ENCODE assay signal across 5 cellular contexts in the genomic region with DNA sequence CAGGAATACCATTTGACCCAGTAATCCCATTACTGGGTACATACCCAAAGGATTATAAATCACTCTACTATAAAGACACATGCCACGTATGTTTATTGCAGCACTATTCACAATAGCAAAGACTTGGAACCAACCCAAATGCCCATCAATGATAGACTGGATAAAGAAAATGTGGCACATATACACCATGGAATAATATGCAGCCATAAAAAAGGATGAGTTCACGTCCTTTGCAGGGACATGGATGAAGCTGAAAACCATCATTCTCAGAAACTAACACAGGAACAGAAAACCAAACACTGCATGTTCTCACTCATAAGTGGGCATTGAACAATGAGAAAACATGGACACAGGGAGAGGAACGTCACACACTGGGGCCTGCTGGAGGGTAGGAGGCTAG.
DNase-seq lines count a peak whose midpoint lies in the region; ATAC-seq and TF ChIP-seq lines count a peak whose summit lies in the region.
"Not testable (repeated sequence)": the region's sequence is repeated elsewhere in the genome, so short reads cannot be mapped to it uniquely, and the experiment has no call there.

No MANE protein-coding gene starts in this region.

- DNase-seq in GM23338 (ENCODE audit: low spot score); WTC11 (ENCODE audit: low spot score): not testable (repeated sequence)

- H2AFZ ChIP-seq in GM23338 = not testable (repeated sequence)

- H3K36me3 ChIP-seq in GM23338 (ENCODE audit: insufficient read depth); HEK293 (ENCODE audit: control insufficient read depth in 2 of 2, insufficient read depth in 1 of 2, low read length in 2 of 2): not testable (repeated sequence)
- peaks cover 29% of the 10 kb centered on the region for H3K36me3 ChIP-seq in HUES6 (ENCODE audit: control insufficient read depth, insufficient read depth, low read length)
- peaks cover 14% of the 10 kb centered on the region for H3K36me3 ChIP-seq in iPS-18a (ENCODE audit: control insufficient read depth, low read depth, low read length)

- POLR2A ChIA-PET in HEK293 (lab: Yijun Ruan, JAX); WTC11 (lab: Charles Lee): not testable (repeated sequence)

- H3K9me2 ChIP-seq in GM23338 (ENCODE audit: insufficient read depth) = not testable (repeated sequence)

- peaks cover 54% of the 10 kb centered on the region for H3K79me2 ChIP-seq in GM23338 (replicated peaks; ENCODE audit: insufficient read depth)

- peak overlapping the region; percentile 22 for H3K9ac ChIP-seq in HUES6 (ENCODE audit: low read length)
- not testable (repeated sequence) for H3K9ac ChIP-seq in iPS-18a (ENCODE audit: low read length)

- H3K4me1 ChIP-seq in GM23338 (ENCODE audit: insufficient read depth) (peaks cover 37% of the 10 kb centered on the region), HUES6 (ENCODE audit: control insufficient read depth, insufficient read depth, low read length) (peaks cover 42% of the 10 kb centered on the region), iPS-18a (ENCODE audit: control insufficient read depth, low read depth, low read length) (peaks cover 42% of the 10 kb centered on the region)
- H3K4me1 ChIP-seq in HEK293 (ENCODE audit: control insufficient read depth, insufficient read depth, low read length) = not testable (repeated sequence)

- H3K4me3 ChIP-seq in GM23338; HEK293 (ENCODE audit: low read depth, low read length); HUES6 (ENCODE audit: low read depth, low read length): not testable (repeated sequence)
- H3K4me3 ChIP-seq in iPS-18a (ENCODE audit: low read length) = peak overlapping the region; percentile 91

- H3K4me1 Mint-ChIP-seq in GM23338 (peaks cover 37% of the 10 kb centered on the region), WTC11 (peaks cover 68% of the 10 kb centered on the region)

- H3K27me3 Mint-ChIP-seq in GM23338 (ENCODE audit: insufficient read depth, low read depth, poor library complexity) = peaks cover 17% of the 10 kb centered on the region
- H3K27me3 Mint-ChIP-seq in WTC11 (ENCODE audit: low read depth) = not testable (repeated sequence)

- ATAC-seq in GM23338, WTC11: not testable (repeated sequence)

- CTCF ChIA-PET in HEK293 (lab: Yijun Ruan, JAX); WTC11 (lab: Charles Lee): not testable (repeated sequence)

- not testable (repeated sequence) for H3K4me2 ChIP-seq in GM23338

- H3K27ac Mint-ChIP-seq in GM23338 (peak overlapping the region; percentile 79; the same call in 1 of the 2 replicates), WTC11 (peak overlapping the region; percentile 75)

- not testable (repeated sequence) for H3F3A ChIP-seq in GM23338 (replicated peaks; ENCODE audit: low read depth)

- not testable (repeated sequence) for H4K20me1 ChIP-seq in GM23338 (replicated peaks; ENCODE audit: insufficient read depth)

- peaks cover 62% of the 10 kb centered on the region for H3K36me3 Mint-ChIP-seq in GM23338 (ENCODE audit: low read depth)
- peaks cover 55% of the 10 kb centered on the region for H3K36me3 Mint-ChIP-seq in WTC11

- H3K9me3 Mint-ChIP-seq in GM23338 (peaks cover 45% of the 10 kb centered on the region), WTC11 (peaks cover 25% of the 10 kb centered on the region)

- H3K9me3 ChIP-seq in HEK293 (ENCODE audit: control insufficient read depth, insufficient read depth, low read depth, low read length); HUES6 (ENCODE audit: control insufficient read depth, insufficient read depth, low read depth, low read length); iPS-18a (ENCODE audit: control insufficient read depth, low read depth, low read length): not testable (repeated sequence)

- H3K27me3 ChIP-seq in GM23338 (ENCODE audit: insufficient read depth); HUES6 (ENCODE audit: control insufficient read depth, insufficient read depth, low read length); iPS-18a (ENCODE audit: control insufficient read depth, insufficient read depth, low read length): not testable (repeated sequence)

- TF ChIP-seq CTCF in GM23338 (conservative IDR thresholded peaks at IDR 0.05; ENCODE audit: low read depth in 2 of 2); HEK293 (tag by site-specific recombination; IDR thresholded peaks at IDR 0.05); WTC11 (IDR thresholded peaks at IDR 0.05): not testable (repeated sequence)

- not testable (repeated sequence) for H3K4me3 Mint-ChIP-seq in GM23338, WTC11

- peak overlapping the region; percentile 90 for H3K27ac ChIP-seq in GM23338 (ENCODE audit: low read depth)
- not testable (repeated sequence) for H3K27ac ChIP-seq in HEK293 (ENCODE audit: extremely low read depth, low read depth, low read length); HUES6 (ENCODE audit: low read depth, low read length); iPS-18a (ENCODE audit: low read length)

TF ChIP-seq in HEK293, 187 proteins besides CTCF, POLR2A, EP300 and RAD21:
- TF ChIP-seq, protein P1, sequence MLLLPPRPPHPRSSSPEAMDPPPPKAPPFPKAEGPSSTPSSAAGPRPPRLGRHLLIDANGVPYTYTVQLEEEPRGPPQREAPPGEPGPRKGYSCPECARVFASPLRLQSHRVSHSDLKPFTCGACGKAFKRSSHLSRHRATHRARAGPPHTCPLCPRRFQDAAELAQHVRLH (tag by site-specific recombination; IDR thresholded peaks at IDR 0.05) = peak; percentile 66
- TF ChIP-seq ZNF146 (tag by site-specific recombination; IDR thresholded peaks at IDR 0.05) = peak; percentile 93
